ENCODE assay signal across 8 cellular contexts in genomic region chrX:109733658-109734022, GRCh38. TPM values are rescaled to one million over a fixed set of nuclear protein-coding genes. Genes with fewer than 3 reads are reported as not detected.
DNase-seq lines count a peak whose midpoint lies in the region; ATAC-seq and TF ChIP-seq lines count a peak whose summit lies in the region.

No MANE protein-coding gene starts in this region.

- peaks cover 10% of the 10 kb centered on the region for H3K79me1 ChIP-seq in trophoblast cell (ENCODE audit: low read length)

- no peak overlapping the region for H4K91ac ChIP-seq in trophoblast cell (ENCODE audit: low read depth, low read length)

- H2BK5ac ChIP-seq in trophoblast cell (ENCODE audit: low read depth, low read length, poor library complexity): no peak overlapping the region

- TF ChIP-seq POLR2A in erythroblast (IDR thresholded peaks at IDR 0.05; ENCODE audit: low read length): peak; percentile 73

- peak overlapping the region; percentile 50; the same call in 1 of the 2 replicates for H3K4me3 ChIP-seq in GM08714 (ENCODE audit: low read length)
- peak overlapping the region; percentile 83 for H3K4me3 ChIP-seq in trophoblast cell (ENCODE audit: low read depth, low read length)

- no peaks in the 10 kb centered on the region for H3K27me3 ChIP-seq in trophoblast cell (ENCODE audit: insufficient read depth, low read length)

- H3K4ac ChIP-seq in trophoblast cell (ENCODE audit: low read depth, low read length): no peak overlapping the region

- H3K14ac ChIP-seq in trophoblast cell (ENCODE audit: low read length): peak overlapping the region; percentile 60

- H2AFZ ChIP-seq in trophoblast cell (ENCODE audit: insufficient read depth, low read length, poor library complexity): peak overlapping the region; percentile 68

- ATAC-seq in sciatic nerve (no peak), HG02884 (IDR thresholded peaks at IDR 0.05; ENCODE audit: unreplicated experiment) (no peak)

- no peak overlapping the region for H3K23ac ChIP-seq in trophoblast cell (ENCODE audit: low read length)

- intact Hi-C loops in sciatic nerve (cut with DNase I): no loop called here

- peak overlapping the region; percentile 69 for H4K12ac ChIP-seq in trophoblast cell (ENCODE audit: low read depth, low read length)

- WGBS in trophoblast cell (ENCODE audit: extremely low coverage, insufficient coverage, insufficient read length): no CpG with 5 or more reads among the region's 10 CpGs

- peak overlapping the region; percentile 71 for H4K8ac ChIP-seq in trophoblast cell (ENCODE audit: low read depth, low read length)

- H3K4me2 ChIP-seq in trophoblast cell (ENCODE audit: low read length): peak overlapping the region; percentile 83

- peak overlapping the region; percentile 58 for H2BK120ac ChIP-seq in trophoblast cell (ENCODE audit: insufficient read depth, low read length, poor library complexity)

- peaks cover 4% of the 10 kb centered on the region for H3K79me2 ChIP-seq in trophoblast cell (ENCODE audit: control insufficient read depth, insufficient read depth, low read length, poor library complexity)

- peak overlapping the region; percentile 27 for H3K9ac ChIP-seq in trophoblast cell (ENCODE audit: low read length)

- H3K27ac ChIP-seq in trophoblast cell (ENCODE audit: low read depth, low read length): no peak overlapping the region

- peak overlapping the region; percentile 71 for H3K18ac ChIP-seq in trophoblast cell (ENCODE audit: low read length)

- DNase-seq in OCI-M1 (lab: John Stamatoyannopoulos, UW) (peak; percentile 75), erythroblast (lab: John Stamatoyannopoulos, UW) (peak in 1 of 2 experiments; percentile 76), trophoblast cell (peak; percentile 1 to 41), sciatic nerve (ENCODE audit: low spot score) (no peak), NCI-H510A treated with DMSO at 0.1 percent for 48 hours (lab: John Stamatoyannopoulos, UW) (no peak)
- no peak for DNase-seq in activated CD4-positive, CD25-positive, alpha-beta regulatory T cell treated with anti-CD3 and anti-CD28 coated beads, Interleukin-2, amount 50 U/mL, for 72 hours

- H2BK12ac ChIP-seq in trophoblast cell (ENCODE audit: low read length): no peak overlapping the region

- H3K4me1 ChIP-seq in trophoblast cell (ENCODE audit: control insufficient read depth in 1 of 2, insufficient read depth in 2 of 2, low read length in 2 of 2): no peaks in the 10 kb centered on the region

- H3K9me3 ChIP-seq in trophoblast cell (ENCODE audit: insufficient read depth, low read depth, low read length): no peaks in the 10 kb centered on the region

- no peak overlapping the region for H2AK5ac ChIP-seq in trophoblast cell (ENCODE audit: low read length)

- H3K36me3 ChIP-seq in trophoblast cell (ENCODE audit: control insufficient read depth in 1 of 2, insufficient read depth in 2 of 2, low read length in 2 of 2): no peaks in the 10 kb centered on the region

RNA-seq across cellular contexts. Expression of gene ACSL4, which starts 0.6 kb away (rescaled TPM):
- 33.7 and 35.7 TPM in 2 replicates for polyA plus RNA-seq in trophoblast cell (2013)
- 29.5 TPM for total RNA-seq in sciatic nerve

Comparison
In these comparisons a context has a peak if more than half of its experiments do, and no peak if none do; other contexts are left out.
1. DNase-seq: peak in OCI-M1 (single experiment) and trophoblast cell (2 of 2); none in sciatic nerve (single experiment), activated CD4-positive, CD25-positive, alpha-beta regulatory T cell treated with anti-CD3 and anti-CD28 coated beads, Interleukin-2, amount 50 U/mL, for 72 hours (single experiment) and NCI-H510A treated with DMSO at 0.1 percent for 48 hours (single experiment).